Comparison of ENCODE assay signal across 8 cellular contexts in the genomic region with DNA sequence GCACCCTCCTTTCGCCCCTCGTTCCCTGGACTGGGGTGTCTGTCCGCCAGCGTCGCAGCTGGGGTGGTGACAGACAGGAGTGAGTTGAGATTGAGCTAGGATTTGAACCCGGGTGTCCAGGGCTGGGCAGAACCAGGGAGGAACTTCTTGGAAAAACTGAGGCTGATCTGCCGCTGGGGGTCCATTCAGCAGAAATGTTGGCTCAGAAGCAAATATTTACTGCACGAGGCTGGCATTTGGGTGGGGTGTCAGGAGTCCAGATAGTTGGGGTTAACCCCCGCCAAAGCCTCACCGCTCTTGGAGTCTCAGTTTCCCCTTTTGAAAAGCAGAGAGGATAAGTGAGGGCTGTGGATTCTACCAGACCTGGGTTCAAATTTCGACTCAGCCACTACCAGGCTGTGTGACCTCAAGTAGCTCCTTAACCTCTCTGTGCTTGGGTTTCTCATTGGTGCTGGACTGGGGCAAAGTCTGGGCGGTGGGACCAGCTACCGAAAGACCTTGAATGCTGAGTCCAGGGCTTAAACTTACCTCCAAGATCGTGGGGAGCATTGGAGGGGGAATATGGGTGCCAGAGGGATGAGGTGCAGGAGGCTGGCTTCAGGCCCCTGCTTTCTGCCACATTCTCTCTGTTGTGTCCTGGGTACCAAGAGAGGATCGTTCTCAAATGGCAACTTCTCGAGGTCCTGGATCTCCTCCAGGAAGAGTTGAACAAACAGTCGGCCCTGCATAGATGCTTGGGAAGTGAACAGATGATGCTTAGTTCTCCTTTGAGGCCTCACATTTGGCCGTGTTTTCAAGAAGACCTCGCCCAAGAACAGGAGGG. TPM values are rescaled to one million over a fixed set of nuclear protein-coding genes. Genes with fewer than 3 reads are reported as not detected.
DNase-seq lines count a peak whose midpoint lies in the region; ATAC-seq and TF ChIP-seq lines count a peak whose summit lies in the region.

No MANE protein-coding gene starts in this region.

- no peak for TF ChIP-seq POLR2A in prostate gland (IDR thresholded peaks at IDR 0.05)

- DNase-seq in RWPE2 (ENCODE audit: low spot score) (no peak), fibroblast of lung (ENCODE audit: low read depth in 2 of 2) (peak; percentile 17 to 43), prostate gland (ENCODE audit: low spot score) (no peak), GM13976 (ENCODE audit: low spot score) (no peak), COLO668 (lab: John Stamatoyannopoulos, UW; ENCODE audit: unreplicated experiment) (no peak), H4 (ENCODE audit: low spot score) (no peak)

- H3K27ac ChIP-seq in RWPE2 (ENCODE audit: poor library complexity, severe bottlenecking) (peak overlapping the region; percentile 13), fibroblast of lung (ENCODE audit: insufficient read depth, low read length) (no peak overlapping the region), prostate gland (peak overlapping the region; percentile 75 to 80)

- no peaks in the 10 kb centered on the region for H3K9me3 ChIP-seq in ES-I3 (ENCODE audit: control insufficient read depth, insufficient read depth, low read length)
- no peaks in the 10 kb centered on the region for H3K9me3 ChIP-seq in RWPE2 (ENCODE audit: severe bottlenecking)
- no peaks in the 10 kb centered on the region for H3K9me3 ChIP-seq in fibroblast of lung (ENCODE audit: control insufficient read depth, insufficient read depth, low read depth, low read length)
- no peaks in the 10 kb centered on the region for H3K9me3 ChIP-seq in prostate gland

- intact Hi-C loops in prostate gland (cut with DNase I) = loop anchor here (5.0 kb wide), 1 partner anchor 34 kb away; a partner anchor contains a TSS

- H2AFZ ChIP-seq in fibroblast of lung (ENCODE audit: low read length) = peak overlapping the region; percentile 60

- no peaks in the 10 kb centered on the region for H3K36me3 ChIP-seq in ES-I3 (ENCODE audit: insufficient read depth, low read length)
- H3K36me3 ChIP-seq in RWPE2 (ENCODE audit: low read depth) = no peaks in the 10 kb centered on the region; the same call in 1 of the 2 replicates
- peaks cover 6% of the 10 kb centered on the region for H3K36me3 ChIP-seq in fibroblast of lung (ENCODE audit: control insufficient read depth, insufficient read depth, low read length)
- no peaks in the 10 kb centered on the region for H3K36me3 ChIP-seq in prostate gland

- in situ Hi-C loops in GM13976 (cut with MboI; ENCODE audit: low sequenced_read_pairs, unreplicated experiment) = no loop called here

- H3K4me3 ChIP-seq in RWPE2 (ENCODE audit: severe bottlenecking) = peak overlapping the region; percentile 42
- peak overlapping the region; percentile 51 to 71 (median 64) for H3K4me3 ChIP-seq in fibroblast of lung (replicated peaks in 1 of 4; ENCODE audit: control extremely low read depth in 1 of 4, insufficient read depth in 1 of 4, low read depth in 3 of 4, low read length in 4 of 4)
- H3K4me3 ChIP-seq in prostate gland = peak overlapping the region; percentile 70

- peak overlapping the region; percentile 65 for H3K9ac ChIP-seq in ES-I3 (ENCODE audit: low read depth, low read length)
- H3K9ac ChIP-seq in fibroblast of lung (ENCODE audit: insufficient read depth, low read length) = peak overlapping the region; percentile 73

- H3K4me2 ChIP-seq in fibroblast of lung (ENCODE audit: extremely low read depth, insufficient read depth, low read length) = peak overlapping the region; percentile 95

- no peaks in the 10 kb centered on the region for H4K20me1 ChIP-seq in fibroblast of lung (ENCODE audit: control insufficient read depth, extremely low read depth, insufficient read depth, low read length)

- H3K27me3 ChIP-seq in RWPE2 (ENCODE audit: insufficient read depth, poor library complexity, severe bottlenecking) = no peaks in the 10 kb centered on the region
- no peaks in the 10 kb centered on the region for H3K27me3 ChIP-seq in fibroblast of lung (ENCODE audit: control insufficient read depth, insufficient read depth, low read length)
- H3K27me3 ChIP-seq in prostate gland (replicated peaks; ENCODE audit: insufficient read depth) = no peaks in the 10 kb centered on the region

- peaks cover 10% of the 10 kb centered on the region; the same call in 1 of the 2 replicates for H3K4me1 ChIP-seq in ES-I3 (ENCODE audit: insufficient read depth, low read length)
- no peaks in the 10 kb centered on the region for H3K4me1 ChIP-seq in RWPE2 (ENCODE audit: insufficient read depth, poor library complexity, severe bottlenecking)
- H3K4me1 ChIP-seq in fibroblast of lung (ENCODE audit: control insufficient read depth, extremely low read depth, insufficient read depth, low read length) = peaks cover 12% of the 10 kb centered on the region
- peaks cover 6% of the 10 kb centered on the region for H3K4me1 ChIP-seq in prostate gland (replicated peaks)

- no peak; the same call in 2 of the 3 replicates for ATAC-seq in RWPE2 (ENCODE audit: low read depth)
- ATAC-seq in GM18519 (IDR thresholded peaks at IDR 0.05; ENCODE audit: low FRiP score, unreplicated experiment) = no peak

- TF ChIP-seq CTCF in RWPE2 (IDR thresholded peaks at IDR 0.05; ENCODE audit: poor library complexity, severe bottlenecking) (no peak), fibroblast of lung (conservative IDR thresholded peaks at IDR 0.05 in 1 of 2, IDR thresholded peaks at IDR 0.05 in 1 of 2; ENCODE audit: low read depth in 1 of 2, low read length in 2 of 2) (no peak), prostate gland (IDR thresholded peaks at IDR 0.05) (no peak), GM13976 (IDR thresholded peaks at IDR 0.05; ENCODE audit: borderline replicate concordance, control extremely low read depth, extremely low read depth, insufficient read depth, missing control alignments) (no peak)

- 25% methylated on average over 19 of the region's 19 CpGs for WGBS in prostate gland

- no peaks in the 10 kb centered on the region for H3K79me2 ChIP-seq in fibroblast of lung (ENCODE audit: control insufficient read depth, insufficient read depth, low read length)

RNA-seq across cellular contexts. Expression of a gene that starts 21.1 kb away (rescaled TPM):
- total RNA-seq in fibroblast of lung = 2.3 and 4.1 TPM in 2 replicates
- polyA plus RNA-seq in fibroblast of lung = 2.0 and 2.3 TPM in 2 replicates
- polyA plus RNA-seq in fibroblast of lung (2012) = 3.3 and 3.4 TPM in 2 replicates
- polyA minus RNA-seq in fibroblast of lung (ENCODE audit: low replicate concordance) = 10.1 and 11.5 TPM in 2 replicates
- 10 to 100 TPM in 1 of 2 donors, 1 to 10 TPM in 1; 6.1 to 10.8 TPM for total RNA-seq in prostate gland
- total RNA-seq in H4 (2014; rRNA removed; shearing (Covaris generic)) = 2.4 and 3.1 TPM in 2 replicates

RNA-seq across cellular contexts. Expression of a gene that starts 31.9 kb away (rescaled TPM):
- total RNA-seq in fibroblast of lung (under 0.01 and 0.50 TPM in 2 replicates), prostate gland (under 1 TPM; 0.62 to 0.73 TPM)
- polyA plus RNA-seq in fibroblast of lung = 0.06 and 0.75 TPM in 2 replicates
- polyA plus RNA-seq in fibroblast of lung (2012) = 0.73 TPM in 1 of 2 replicates, not detected in the other
- polyA minus RNA-seq in fibroblast of lung (ENCODE audit: low replicate concordance) = 0.37 and 2.5 TPM in 2 replicates
- total RNA-seq in H4 (2014; rRNA removed; shearing (Covaris generic)) = 2.4 TPM in 2 replicates

RNA-seq across cellular contexts. Expression of a gene that starts 34.3 kb away (rescaled TPM):
- total RNA-seq in fibroblast of lung = 10.1 and 11.3 TPM in 2 replicates
- polyA plus RNA-seq in fibroblast of lung = 18.4 and 29.5 TPM in 2 replicates
- polyA plus RNA-seq in fibroblast of lung (2012) = 32.6 and 45.1 TPM in 2 replicates
- 25.4 and 35.9 TPM in 2 replicates for polyA minus RNA-seq in fibroblast of lung (ENCODE audit: low replicate concordance)
- total RNA-seq in prostate gland = 10 to 100 TPM; 41.3 to 71.6 TPM
- total RNA-seq in H4 (2014; rRNA removed; shearing (Covaris generic)) = 9.8 and 25.1 TPM in 2 replicates

RNA-seq across cellular contexts. Expression of a gene that starts 55.0 kb away (rescaled TPM):
- total RNA-seq in fibroblast of lung = 3.1 and 8.8 TPM in 2 replicates
- polyA plus RNA-seq in fibroblast of lung = 15.8 and 50.9 TPM in 2 replicates
- 19.6 and 57.5 TPM in 2 replicates for polyA plus RNA-seq in fibroblast of lung (2012)
- polyA minus RNA-seq in fibroblast of lung (ENCODE audit: low replicate concordance) = 15.8 and 53.5 TPM in 2 replicates
- total RNA-seq in prostate gland = 10 to 100 TPM; 20.9 to 22.5 TPM
- total RNA-seq in H4 (2014; rRNA removed; shearing (Covaris generic)) = 156 and 172 TPM in 2 replicates

Comparison
In these comparisons a context has a peak if more than half of its experiments do, and no peak if none do; other contexts are left out.
1. DNase-seq: peak in fibroblast of lung (2 of 2); none in RWPE2 (single experiment), prostate gland (single experiment), GM13976 (single experiment), COLO668 (single experiment) and H4 (single experiment).
2. Peak in every context shown above with its lines, with median percentiles within 50 percentile points of each other: H3K4me3 ChIP-seq.